8 cellular contexts compared by ENCODE assay signal in the genomic region with DNA sequence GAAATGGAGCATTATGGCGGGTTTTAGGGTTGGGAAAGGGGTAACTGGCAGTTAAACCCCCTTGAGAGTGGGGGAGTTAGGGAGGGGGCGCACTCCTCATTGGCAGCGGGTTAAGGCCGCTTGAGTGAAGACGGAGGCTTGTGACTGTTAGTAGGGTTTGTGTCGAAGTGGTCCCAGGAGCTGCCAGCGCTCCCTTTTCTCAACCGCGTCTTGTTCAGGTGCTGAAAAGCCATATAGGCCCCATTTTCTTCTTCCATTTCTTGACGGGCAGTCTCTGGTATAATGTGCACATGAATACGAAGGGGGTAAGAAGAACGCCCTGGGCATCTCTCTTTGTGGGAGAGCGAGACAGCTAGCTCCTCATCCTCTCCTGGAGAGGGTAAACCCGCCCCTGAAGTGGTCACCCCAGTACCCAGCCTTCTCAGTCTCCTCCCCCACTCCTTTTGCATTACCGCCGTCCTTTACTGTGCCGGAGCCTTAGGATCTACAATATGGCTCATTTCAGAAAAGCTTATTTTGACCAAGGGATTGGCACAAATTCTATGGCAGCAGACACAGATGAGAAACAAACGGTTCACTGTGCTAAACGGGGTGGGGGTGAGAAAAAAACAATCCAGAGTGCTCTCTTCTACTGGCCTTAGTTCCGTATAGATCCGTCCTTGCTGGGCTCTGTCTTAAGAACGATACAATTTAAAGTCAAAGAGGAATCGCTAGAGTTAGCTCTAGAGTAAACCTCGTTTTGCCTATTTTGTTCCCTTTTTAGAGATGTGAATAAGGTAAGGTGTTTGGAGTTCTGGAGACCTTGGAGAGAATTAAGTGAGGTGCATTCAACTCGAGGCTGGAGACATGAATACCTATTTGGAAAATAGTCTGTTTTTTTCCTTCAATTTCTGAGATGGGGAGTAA. TPM values are rescaled to one million over a fixed set of nuclear protein-coding genes. Genes with fewer than 3 reads are reported as not detected.
DNase-seq lines count a peak whose midpoint lies in the region; ATAC-seq and TF ChIP-seq lines count a peak whose summit lies in the region.

No MANE protein-coding gene starts in this region.

- H3K9me3 ChIP-seq in mucosa of stomach (ENCODE audit: control insufficient read depth, low read length): no peaks in the 10 kb centered on the region

- H3K4me1 ChIP-seq in mucosa of stomach (ENCODE audit: control insufficient read depth, insufficient read depth, low read length): peaks cover 15% of the 10 kb centered on the region

- DNase-seq in A172 (ENCODE audit: low spot score) (peak; percentile 64), NCI-H345 treated with DMSO at 0.1 percent for 48 hours (lab: John Stamatoyannopoulos, UW; ENCODE audit: unreplicated experiment) (peak; percentile 47), epithelial cell of proximal tubule (ENCODE audit: low read depth) (no peak)
- peak; percentile 37 for DNase-seq in activated CD8-positive, alpha-beta memory T cell treated with anti-CD3 and anti-CD28 coated beads, Interleukin-2, amount 50 U/mL, for 4 hours
- DNase-seq in stimulated activated naive CD4-positive, alpha-beta T cell treated with Interleukin-2 at 50 U/mL for 16 hours (lab: John Stamatoyannopoulos, UW): peak; percentile 43

- H3K36me3 ChIP-seq in mucosa of stomach (ENCODE audit: control insufficient read depth, insufficient read depth, low read length): no peaks in the 10 kb centered on the region

- H3K27me3 ChIP-seq in mucosa of stomach (ENCODE audit: control insufficient read depth, insufficient read depth, low read length): no peaks in the 10 kb centered on the region

- no peak for TF ChIP-seq CTCF in epithelial cell of proximal tubule (conservative IDR thresholded peaks at IDR 0.05; ENCODE audit: low read depth, low read length)

- no peak for ATAC-seq in HG02870 (IDR thresholded peaks at IDR 0.05; ENCODE audit: unreplicated experiment)

- TF ChIP-seq POLR2A in GM18526 (IDR thresholded peaks at IDR 0.05; ENCODE audit: extremely low read depth, insufficient read length): peak; percentile 44

- H3K4me3 ChIP-seq in epithelial cell of proximal tubule (ENCODE audit: low read depth, low read length) (peak overlapping the region; percentile 90), mucosa of stomach (ENCODE audit: low read length) (peak overlapping the region; percentile 98)

- H3K9ac ChIP-seq in mucosa of stomach (ENCODE audit: low read length): peak overlapping the region; percentile 100

RNA-seq across cellular contexts. Expression of gene KMT2E, which starts 1.0 kb away (rescaled TPM):
- 27.6 and 40.3 TPM in 2 replicates for total RNA-seq in A172 (2014; rRNA removed; shearing (Covaris generic))
- 19.8 and 46.4 TPM in 2 replicates for total RNA-seq in epithelial cell of proximal tubule
